ENCODE assay signal across 12 cellular contexts in the genomic region with DNA sequence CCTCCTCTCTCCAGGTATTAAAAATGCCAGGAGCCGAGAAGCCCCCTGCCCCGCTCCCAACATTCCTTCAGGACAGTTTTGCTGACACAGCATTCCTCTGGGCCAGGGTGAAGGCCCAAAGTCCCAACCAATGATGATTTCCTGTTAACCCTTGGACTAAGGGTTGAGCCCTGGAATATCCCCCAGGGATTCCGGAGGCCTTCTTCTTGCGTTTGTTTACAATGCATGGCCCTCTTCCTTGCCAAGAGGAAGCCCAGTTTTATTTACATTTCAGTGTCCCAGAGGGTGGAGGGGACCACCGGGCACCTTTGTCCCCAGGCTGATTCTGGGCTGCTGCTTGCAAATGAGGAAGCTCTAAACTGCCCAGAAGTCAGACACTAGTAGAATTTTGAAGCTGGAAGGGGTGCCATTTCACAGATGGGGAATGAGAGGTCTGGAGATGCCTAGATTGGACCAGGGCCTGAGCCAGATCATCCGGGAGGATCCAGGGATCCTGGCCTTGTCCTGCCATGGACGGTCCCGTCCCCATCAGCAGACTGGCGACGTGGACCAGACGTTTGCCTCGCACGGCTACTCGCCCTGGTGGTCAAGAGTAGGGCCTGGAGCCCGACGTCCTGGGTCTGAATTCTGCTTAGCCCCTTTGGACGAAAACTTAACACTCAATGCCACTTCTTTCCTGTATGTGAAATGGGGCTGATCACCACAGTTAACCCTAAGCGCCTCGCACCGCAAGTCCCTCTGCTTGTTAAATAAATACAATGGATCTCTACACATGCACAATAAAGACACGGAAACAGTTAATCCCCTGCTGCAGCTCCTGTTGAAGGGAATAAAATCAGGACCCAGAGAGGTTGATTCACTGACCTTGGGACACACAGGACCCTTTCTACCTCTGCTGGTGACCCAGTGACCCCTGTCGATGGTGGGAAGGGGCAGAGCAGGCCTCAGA. TPM values are rescaled to one million over a fixed set of nuclear protein-coding genes. Genes with fewer than 3 reads are reported as not detected.
DNase-seq lines count a peak whose midpoint lies in the region; ATAC-seq and TF ChIP-seq lines count a peak whose summit lies in the region.
"Had no signal": no experiment of that assay in that cellular context is flagged by ENCODE, and none has a peak within 500 bp of the region (broad histone marks: within the 10 kb centered on the region; RNA-seq: fewer than 3 reads in every experiment).

No MANE protein-coding gene starts in this region.

- H3K4me3 Mint-ChIP-seq in IgD-negative memory B cell: peak overlapping the region in 3 of 4 donors; percentile 49 to 57 (median 52)
- H3K4me3 Mint-ChIP-seq in nephron progenitor cell: peak overlapping the region; percentile 66

- H3K27me3 Mint-ChIP-seq in IgD-negative memory B cell (peaks cover 23% of the 10 kb centered on the region), nephron progenitor cell (ENCODE audit: low read depth, poor library complexity) (peaks cover 44% of the 10 kb centered on the region)

- H3K4me1 Mint-ChIP-seq in IgD-negative memory B cell: peaks cover 0 to 4% (median 1%) of the 10 kb centered on the region in 3 donors
- peaks cover 72% of the 10 kb centered on the region for H3K4me1 Mint-ChIP-seq in nephron progenitor cell
- H3K4me1 Mint-ChIP-seq: activated naive CD4-positive, alpha-beta T cell treated with anti-CD3 and anti-CD28 coated beads, Interleukin-2, amount 10 ng/mL, durations not matched to agents 7 days and 5 days had no signal

- H3K36me3 ChIP-seq in BLaER1 (no peaks in the 10 kb centered on the region), left lung (no peaks in the 10 kb centered on the region)

- DNase-seq in left ventricle myocardium superior (peak; percentile 28), nephron progenitor cell (no peak), left lung (no peak), DMS53 treated with DMSO at 0.1 percent for 48 hours (lab: John Stamatoyannopoulos, UW; ENCODE audit: unreplicated experiment) (no peak), midbrain (lab: John Stamatoyannopoulos, UW) (no peak)
- no peak for DNase-seq in NK-92 treated with Interleukin-12 subunit alpha and Interleukin-12 subunit beta, amount 100 ng/mL, for 24 hours (lab: John Stamatoyannopoulos, UW)
- DNase-seq: activated naive CD4-positive, alpha-beta T cell treated with anti-CD3 and anti-CD28 coated beads, Interleukin-2, amount 10 ng/mL, durations not matched to agents 7 days and 5 days; dermis blood vessel endothelial cell; NCI-H187 treated with DMSO at 0.1 percent for 48 hours had no signal

- H3K27ac ChIP-seq in BLaER1: no peak overlapping the region
- no peak overlapping the region for H3K27ac ChIP-seq in left lung

- TF ChIP-seq CTCF in nephron progenitor cell (IDR thresholded peaks at IDR 0.05) (no peak), left lung (IDR thresholded peaks at IDR 0.05) (no peak)

- H3K4me2 ChIP-seq in BLaER1: peak overlapping the region; percentile 61; the same call in 1 of the 2 replicates

- H4K20me1 ChIP-seq in BLaER1: peaks cover 31% of the 10 kb centered on the region

- H3K27me3 ChIP-seq in BLaER1: peaks cover 46% of the 10 kb centered on the region
- H3K27me3 ChIP-seq in left lung: peaks cover 0 to 62% of the 10 kb centered on the region in 2 donors

- H3K27ac Mint-ChIP-seq in IgD-negative memory B cell (no peak overlapping the region), nephron progenitor cell (peak overlapping the region; percentile 66)
- H3K27ac Mint-ChIP-seq: activated naive CD4-positive, alpha-beta T cell treated with anti-CD3 and anti-CD28 coated beads, Interleukin-2, amount 10 ng/mL, durations not matched to agents 7 days and 5 days had no signal

- intact Hi-C loops in left ventricle myocardium superior (cut with micrococcal nuclease) (no loop called here), left lung (cut with DNase I) (no loop called here)

- H3K9me3 ChIP-seq in BLaER1 (no peaks in the 10 kb centered on the region), left lung (no peaks in the 10 kb centered on the region)

- peaks cover 3% of the 10 kb centered on the region for H3K36me3 Mint-ChIP-seq in IgD-negative memory B cell
- H3K36me3 Mint-ChIP-seq in nephron progenitor cell (ENCODE audit: low read depth): no peaks in the 10 kb centered on the region
- H3K36me3 Mint-ChIP-seq: activated naive CD4-positive, alpha-beta T cell treated with anti-CD3 and anti-CD28 coated beads, Interleukin-2, amount 10 ng/mL, durations not matched to agents 7 days and 5 days had no signal

- no peak overlapping the region for H3K9ac ChIP-seq in BLaER1

- H3K9me3 Mint-ChIP-seq in IgD-negative memory B cell: no peaks in the 10 kb centered on the region
- no peaks in the 10 kb centered on the region for H3K9me3 Mint-ChIP-seq in nephron progenitor cell
- H3K9me3 Mint-ChIP-seq: activated naive CD4-positive, alpha-beta T cell treated with anti-CD3 and anti-CD28 coated beads, Interleukin-2, amount 10 ng/mL, durations not matched to agents 7 days and 5 days had no signal

- peaks cover 43% of the 10 kb centered on the region for H3K4me1 ChIP-seq in BLaER1
- peaks cover 6 to 48% of the 10 kb centered on the region in 2 donors for H3K4me1 ChIP-seq in left lung

- no peak for ATAC-seq in left ventricle myocardium superior
- no peak for ATAC-seq in left lung

- H3K4me3 ChIP-seq in BLaER1: no peak overlapping the region
- H3K4me3 ChIP-seq in left lung: peak overlapping the region in 1 of 2 donors; percentile 18

RNA-seq across cellular contexts. Expression of gene CIBAR2, which starts 55.6 kb away (rescaled TPM):
- not detected for polyA plus RNA-seq in IgD-negative memory B cell
- total RNA-seq in left ventricle myocardium superior (not detected), left lung (1 to 10 TPM in 1 of 2 donors, under 1 TPM in 1; 0.29 to 9.6 TPM)
- total RNA-seq: dermis blood vessel endothelial cell; T-helper 1 cell treated with Interleukin-12 subunit alpha and Interleukin-12 subunit beta and Interleukin-4 antibody, amounts not matched to agents 30 ng/mL and 1 ng/mL, for 36 hours had no signal
